Comparison of ENCODE assay signal across 8 cellular contexts in genomic region chr19:17075035-17075859, GRCh38. TPM values are rescaled to one million over a fixed set of nuclear protein-coding genes. Genes with fewer than 3 reads are reported as not detected.
DNase-seq lines count a peak whose midpoint lies in the region; ATAC-seq and TF ChIP-seq lines count a peak whose summit lies in the region.

A gene with protein sequence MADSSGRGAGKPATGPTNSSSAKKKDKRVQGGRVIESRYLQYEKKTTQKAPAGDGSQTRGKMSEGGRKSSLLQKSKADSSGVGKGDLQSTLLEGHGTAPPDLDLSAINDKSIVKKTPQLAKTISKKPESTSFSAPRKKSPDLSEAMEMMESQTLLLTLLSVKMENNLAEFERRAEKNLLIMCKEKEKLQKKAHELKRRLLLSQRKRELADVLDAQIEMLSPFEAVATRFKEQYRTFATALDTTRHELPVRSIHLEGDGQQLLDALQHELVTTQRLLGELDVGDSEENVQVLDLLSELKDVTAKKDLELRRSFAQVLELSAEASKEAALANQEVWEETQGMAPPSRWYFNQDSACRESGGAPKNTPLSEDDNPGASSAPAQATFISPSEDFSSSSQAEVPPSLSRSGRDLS (minus strand): TSS chr19:17075452. CDS start chr19:17075422, 30 bp downstream.
A gene with protein sequence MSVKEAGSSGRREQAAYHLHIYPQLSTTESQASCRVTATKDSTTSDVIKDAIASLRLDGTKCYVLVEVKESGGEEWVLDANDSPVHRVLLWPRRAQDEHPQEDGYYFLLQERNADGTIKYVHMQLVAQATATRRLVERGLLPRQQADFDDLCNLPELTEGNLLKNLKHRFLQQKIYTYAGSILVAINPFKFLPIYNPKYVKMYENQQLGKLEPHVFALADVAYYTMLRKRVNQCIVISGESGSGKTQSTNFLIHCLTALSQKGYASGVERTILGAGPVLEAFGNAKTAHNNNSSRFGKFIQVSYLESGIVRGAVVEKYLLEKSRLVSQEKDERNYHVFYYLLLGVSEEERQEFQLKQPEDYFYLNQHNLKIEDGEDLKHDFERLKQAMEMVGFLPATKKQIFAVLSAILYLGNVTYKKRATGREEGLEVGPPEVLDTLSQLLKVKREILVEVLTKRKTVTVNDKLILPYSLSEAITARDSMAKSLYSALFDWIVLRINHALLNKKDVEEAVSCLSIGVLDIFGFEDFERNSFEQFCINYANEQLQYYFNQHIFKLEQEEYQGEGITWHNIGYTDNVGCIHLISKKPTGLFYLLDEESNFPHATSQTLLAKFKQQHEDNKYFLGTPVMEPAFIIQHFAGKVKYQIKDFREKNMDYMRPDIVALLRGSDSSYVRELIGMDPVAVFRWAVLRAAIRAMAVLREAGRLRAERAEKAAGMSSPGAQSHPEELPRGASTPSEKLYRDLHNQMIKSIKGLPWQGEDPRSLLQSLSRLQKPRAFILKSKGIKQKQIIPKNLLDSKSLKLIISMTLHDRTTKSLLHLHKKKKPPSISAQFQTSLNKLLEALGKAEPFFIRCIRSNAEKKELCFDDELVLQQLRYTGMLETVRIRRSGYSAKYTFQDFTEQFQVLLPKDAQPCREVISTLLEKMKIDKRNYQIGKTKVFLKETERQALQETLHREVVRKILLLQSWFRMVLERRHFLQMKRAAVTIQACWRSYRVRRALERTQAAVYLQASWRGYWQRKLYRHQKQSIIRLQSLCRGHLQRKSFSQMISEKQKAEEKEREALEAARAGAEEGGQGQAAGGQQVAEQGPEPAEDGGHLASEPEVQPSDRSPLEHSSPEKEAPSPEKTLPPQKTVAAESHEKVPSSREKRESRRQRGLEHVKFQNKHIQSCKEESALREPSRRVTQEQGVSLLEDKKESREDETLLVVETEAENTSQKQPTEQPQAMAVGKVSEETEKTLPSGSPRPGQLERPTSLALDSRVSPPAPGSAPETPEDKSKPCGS (N-terminal part only) (plus strand): TSS chr19:17075777. CDS start chr19:17101718, 25,941 bp downstream.

- 0 to 1% methylated on average over 85 to 101 of the region's 101 CpGs for WGBS in lung, 2 donors

- peak; percentile 78 for ATAC-seq in GM21360 (IDR thresholded peaks at IDR 0.05; ENCODE audit: unreplicated experiment)
- peak; percentile 99 for ATAC-seq in lung (ENCODE audit: insufficient read depth, low FRiP score)

- H3K4me3 ChIP-seq in lung = peak within 1 kb of the TSS; percentile 82

- H3K27ac ChIP-seq in lung (ENCODE audit: low read depth in 1 of 2, low read length in 1 of 2) = peak within 1 kb of the TSS; percentile 85 to 86

- peaks cover 0 to 8% of the 10 kb centered on the region in 2 donors for H3K36me3 ChIP-seq in lung (ENCODE audit: control insufficient read depth in 2 of 2, insufficient read depth in 2 of 2, low read length in 2 of 2)

- H3K4me1 ChIP-seq in lung (ENCODE audit: control insufficient read depth in 2 of 2, insufficient read depth in 2 of 2, low read length in 2 of 2) = peaks cover 11 to 14% of the 10 kb centered on the region in 2 donors

- no peak for TF ChIP-seq CTCF in lung (IDR thresholded peaks at IDR 0.05; ENCODE audit: control extremely low read depth, extremely low read depth)

- no peaks in the 10 kb centered on the region for H3K9me3 ChIP-seq in lung (ENCODE audit: control insufficient read depth in 2 of 2, insufficient read depth in 1 of 2, low read length in 1 of 2)

- DNase-seq in COLO668 (lab: John Stamatoyannopoulos, UW; ENCODE audit: unreplicated experiment) (peak; percentile 99), HT1080 (ENCODE audit: low read depth) (peak; percentile 98), NOMO-1 (lab: John Stamatoyannopoulos, UW; ENCODE audit: unreplicated experiment in 2 of 2) (peak; percentile 97 to 99), lung (ENCODE audit: low spot score) (peak; percentile 99)
- peak; percentile 99 for DNase-seq in activated CD8-positive, alpha-beta memory T cell treated with anti-CD3 and anti-CD28 coated beads for 24 hours
- peak; percentile 99 for DNase-seq in effector CD8-positive, alpha-beta T cell (lab: John Stamatoyannopoulos, UW)
- peak; percentile 99 for DNase-seq in stimulated activated CD4-positive, alpha-beta T cell treated with anti-CD3 and anti-CD28 coated beads, TNF-alpha, amount 100 ng/mL, for 24 hours (ENCODE audit: low read depth in 3 of 3)

- H3K27me3 ChIP-seq in lung (ENCODE audit: control insufficient read depth, insufficient read depth) = no peaks in the 10 kb centered on the region

RNA-seq across cellular contexts. Expression of the first gene that starts in this region (rescaled TPM):
- 10.1 and 11.1 TPM in 2 replicates for total RNA-seq in HT1080 (2014; rRNA removed; shearing (Covaris generic))
- polyA plus RNA-seq in HT1080 (2015; cell fraction: cytosol; rRNA removed) = 10.9 and 14.2 TPM in 2 replicates
- 15.8 and 21.0 TPM in 2 replicates for polyA plus RNA-seq in HT1080 (2015; cell fraction: nucleus; rRNA removed)
- total RNA-seq in lung = 1 to 10 TPM; 8.4 to 8.5 TPM
- 10 to 100 TPM in 1 of 2 donors, 1 to 10 TPM in 1; 6.1 to 13.8 TPM for polyA plus RNA-seq in lung

RNA-seq across cellular contexts. Expression of the second gene that starts in this region (rescaled TPM):
- total RNA-seq in HT1080 (2014; rRNA removed; shearing (Covaris generic)) = 29.3 and 30.8 TPM in 2 replicates
- 20.3 and 21.4 TPM in 2 replicates for polyA plus RNA-seq in HT1080 (2015; cell fraction: cytosol; rRNA removed)
- 78.0 and 82.3 TPM in 2 replicates for polyA plus RNA-seq in HT1080 (2015; cell fraction: nucleus; rRNA removed)
- total RNA-seq in lung = 100 to 1,000 TPM in 1 of 2 donors, 10 to 100 TPM in 1; 44.3 to 121 TPM
- polyA plus RNA-seq in lung = 10 to 100 TPM; 95.2 to 99.2 TPM

Comparison
In these comparisons a context has a peak if more than half of its experiments do, and no peak if none do; other contexts are left out.
1. Peak in every context shown above with its lines: DNase-seq, ATAC-seq, H3K4me3 ChIP-seq and H3K27ac ChIP-seq.